ENCODE assay signal across 14 cellular contexts in genomic region chr4:87949961-87950360, GRCh38. TPM values are rescaled to one million over a fixed set of nuclear protein-coding genes. Genes with fewer than 3 reads are reported as not detected.
A peak's percentile ranks its signal among the peaks of the same experiment; 100 is the strongest.
DNase-seq lines count a peak whose midpoint lies in the region; ATAC-seq and TF ChIP-seq lines count a peak whose summit lies in the region.
"Had no signal": no experiment of that assay in that cellular context is flagged by ENCODE, and none has a peak within 500 bp of the region (broad histone marks: within the 10 kb centered on the region; RNA-seq: fewer than 3 reads in every experiment).

No MANE protein-coding gene starts in this region.

- H3K36me3 ChIP-seq in heart left ventricle: no peaks in the 10 kb centered on the region
- no peaks in the 10 kb centered on the region for H3K36me3 ChIP-seq in spleen

- no peak for TF ChIP-seq POLR2A in heart left ventricle (IDR thresholded peaks at IDR 0.05)
- no peak for TF ChIP-seq POLR2A in spleen (IDR thresholded peaks at IDR 0.05)

- DNase-seq in heart left ventricle: no peak
- DNase-seq in cardiac septum (ENCODE audit: low spot score): no peak
- peak; percentile 24 for DNase-seq in T1000 (lab: John Stamatoyannopoulos, UW)
- DNase-seq in fibroblast of the aortic adventitia (ENCODE audit: low read depth): peak; percentile 31
- DNase-seq in spleen: no peak
- DNase-seq in NCI-H345 treated with DMSO at 0.1 percent for 48 hours (lab: John Stamatoyannopoulos, UW; ENCODE audit: unreplicated experiment): no peak
- DNase-seq: H7; NCI-H526 treated with DMSO at 0.1 percent for 48 hours; stimulated activated CD8-positive, alpha-beta memory T cell treated with anti-CD3 and anti-CD28 coated beads, Interleukin-4, amount 100 ng/mL, for 48 hours; T-cell had no signal

- H3K4me3 ChIP-seq in heart left ventricle (no peak overlapping the region), fibroblast of the aortic adventitia (ENCODE audit: low read depth, low read length) (no peak overlapping the region), spleen (no peak overlapping the region)
- H3K4me3 ChIP-seq: smooth muscle cell had no signal

- no peak for TF ChIP-seq CTCF in heart left ventricle (IDR thresholded peaks at IDR 0.05)
- TF ChIP-seq CTCF in fibroblast of the aortic adventitia (IDR thresholded peaks at IDR 0.05; ENCODE audit: insufficient read depth, low read length): no peak
- no peak for TF ChIP-seq CTCF in spleen (IDR thresholded peaks at IDR 0.05 in 8 of 11, conservative IDR thresholded peaks at IDR 0.05 in 3 of 11)

- 24 to 41% (median 32%) methylated on average over 1 of the region's 1 CpG for WGBS in heart left ventricle, 4 donors
- 41 to 62% (median 47%) methylated on average over 1 of the region's 1 CpG for WGBS in spleen, 5 donors

- no peaks in the 10 kb centered on the region for H3K27me3 ChIP-seq in heart left ventricle
- no peaks in the 10 kb centered on the region for H3K27me3 ChIP-seq in spleen (replicated peaks in 1 of 7)

- peak overlapping the region in 1 of 12 donors; percentile 15 for H3K27ac ChIP-seq in heart left ventricle
- H3K27ac ChIP-seq in spleen: peak overlapping the region in 7 of 8 donors; percentile 10 to 50 (median 27)

- peak in 3 of 4 donors; percentile 36 to 52 (median 42) for ATAC-seq in heart left ventricle
- ATAC-seq in GM21528 (IDR thresholded peaks at IDR 0.05; ENCODE audit: low FRiP score, unreplicated experiment): no peak
- no peak for ATAC-seq in HG02870 (IDR thresholded peaks at IDR 0.05; ENCODE audit: unreplicated experiment)
- ATAC-seq: T-cell had no signal

- peaks cover 0 to 18% (median 0%) of the 10 kb centered on the region in 12 donors for H3K4me1 ChIP-seq in heart left ventricle
- peaks cover 0 to 2% (median 0%) of the 10 kb centered on the region in 6 donors for H3K4me1 ChIP-seq in spleen

- intact Hi-C loops in heart left ventricle (cut with DNase I) (no loop called here), cardiac septum (cut with DNase I) (no loop called here), spleen (cut with DNase I; ENCODE audit: low total_unique reads) (no loop called here)

- H3K9me3 ChIP-seq in heart left ventricle (no peaks in the 10 kb centered on the region), spleen (no peaks in the 10 kb centered on the region)

RNA-seq across cellular contexts. Expression of gene SPP1, which starts 25.6 kb away (rescaled TPM):
- total RNA-seq in heart left ventricle (1,000 to 10,000 TPM in 1 of 9 donors, 10 to 100 TPM in 4, 1 to 10 TPM in 4; 6.4 to 1,074 (median 11.4) TPM), cardiac septum (20.9 TPM), fibroblast of the aortic adventitia (ENCODE audit: low replicate concordance) (0.72 and 11.9 TPM in 2 replicates), spleen (1 to 10 TPM in 6 of 7 donors, under 1 TPM in 1; 0.77 to 7.2 (median 1.5) TPM)
- polyA plus RNA-seq in heart left ventricle (10 to 100 TPM in 1 of 2 donors, 1 to 10 TPM in 1; 1.6 to 42.9 TPM), spleen (10 to 100 TPM in 1 of 3 donors, 1 to 10 TPM in 1, under 1 TPM in 1; 0.28 to 18.4 (median 2.6) TPM)
- total RNA-seq: activated CD8-positive, alpha-beta memory T cell treated with anti-CD3 and anti-CD28 coated beads for 36 hours had no signal

RNA-seq across cellular contexts. Expression of gene PKD2, which starts 57.5 kb away (rescaled TPM):
- total RNA-seq in heart left ventricle (10 to 100 TPM; 11.5 to 26.7 (median 17.2) TPM), cardiac septum (25.1 TPM), fibroblast of the aortic adventitia (ENCODE audit: low replicate concordance) (66.6 and 197 TPM in 2 replicates), spleen (10 to 100 TPM; 13.2 to 23.0 (median 17.9) TPM)
- polyA plus RNA-seq in heart left ventricle (10 to 100 TPM in 1 of 2 donors, 1 to 10 TPM in 1; 6.6 to 12.2 TPM), spleen (1 to 10 TPM; 3.5 to 3.8 (median 3.6) TPM)

Comparison
In these comparisons a context has a peak if more than half of its experiments do, and no peak if none do; other contexts are left out.
1. ATAC-seq: peak in heart left ventricle (3 of 4); none in GM21528 (single experiment) and HG02870 (single experiment).
2. DNase-seq: peak in T1000 (single experiment) and fibroblast of the aortic adventitia (single experiment); none in heart left ventricle (0 of 5), cardiac septum (single experiment), spleen (single experiment) and NCI-H345 treated with DMSO at 0.1 percent for 48 hours (single experiment).